1 cellular context compared by ENCODE assay signal in the genomic region with DNA sequence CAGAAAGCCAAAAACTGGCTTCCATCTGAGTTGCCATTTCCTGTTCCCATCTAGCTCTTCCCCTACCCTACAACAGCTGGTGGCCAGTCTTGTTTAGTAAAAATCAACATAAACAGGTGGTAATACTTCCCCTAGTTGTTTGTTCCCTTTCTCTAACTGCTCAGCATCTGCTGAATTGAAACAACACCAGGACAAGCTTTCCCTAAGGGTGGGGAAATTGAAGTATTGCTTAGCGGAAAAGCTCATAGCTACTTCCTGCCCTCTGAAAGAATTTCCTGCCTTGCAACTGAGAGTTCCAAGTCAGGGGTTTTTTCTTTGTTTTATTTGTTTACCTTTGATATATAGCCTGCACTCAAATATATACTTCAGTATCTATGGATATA.
TF ChIP-seq lines count a peak whose summit lies in the region.

No MANE protein-coding gene starts in this region.

TF ChIP-seq in GM23338, 12 proteins besides CTCF, POLR2A, EP300 and RAD21 (continued from another document):
- TF ChIP-seq POLR2AphosphoS5 (IDR thresholded peaks at IDR 0.05; ENCODE audit: low read depth) (no peak), NANOG (IDR thresholded peaks at IDR 0.05; ENCODE audit: borderline replicate concordance) (no peak), EZH2phosphoT487 (IDR thresholded peaks at IDR 0.05; ENCODE audit: unreplicated experiment) (no peak), JUNB (IDR thresholded peaks at IDR 0.05; ENCODE audit: unreplicated experiment) (no peak), REST (IDR thresholded peaks at IDR 0.05; ENCODE audit: unreplicated experiment) (no peak)
